ENCODE assay signal across 7 cellular contexts in the genomic region with DNA sequence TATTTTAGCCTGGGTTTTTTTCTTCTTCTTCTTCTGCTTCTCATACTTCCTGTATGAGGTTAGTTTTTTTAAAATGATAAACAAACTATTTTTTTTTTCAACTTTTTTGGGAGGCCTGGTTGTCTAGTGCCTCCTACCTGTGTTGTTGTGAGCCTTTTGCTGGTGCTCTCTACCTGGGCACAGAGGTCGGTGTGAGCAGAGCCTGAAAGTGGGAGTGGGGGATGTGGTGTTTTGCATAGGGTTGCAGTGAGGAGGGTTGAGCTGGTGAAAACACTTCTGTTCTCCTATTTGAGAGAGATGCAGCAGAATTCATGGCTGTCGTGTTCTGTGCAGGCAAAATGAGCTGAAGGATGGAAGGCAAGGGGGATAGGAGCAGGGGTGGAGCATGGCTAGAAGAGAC.
DNase-seq lines count a peak whose midpoint lies in the region; ATAC-seq and TF ChIP-seq lines count a peak whose summit lies in the region.
"Not testable (repeated sequence)": the region's sequence is repeated elsewhere in the genome, so short reads cannot be mapped to it uniquely, and the experiment has no call there.

No MANE protein-coding gene starts in this region.

- H3K27me3 ChIP-seq in GM23338 (ENCODE audit: insufficient read depth); OCI-LY3 (ENCODE audit: low read depth, low read length); trophoblast cell (ENCODE audit: insufficient read depth, low read length): not testable (repeated sequence)

- H4K12ac ChIP-seq in trophoblast cell (ENCODE audit: low read depth, low read length): not testable (repeated sequence)

- H3K4me2 ChIP-seq in GM23338; trophoblast cell (ENCODE audit: low read length): not testable (repeated sequence)
- peak overlapping the region; percentile 34; the same call in 1 of the 2 replicates for H3K4me2 ChIP-seq in OCI-LY3 (ENCODE audit: low read length)

- not testable (repeated sequence) for H3K27ac ChIP-seq in GM23338 (ENCODE audit: low read depth); trophoblast cell (ENCODE audit: low read depth, low read length)
- peak overlapping the region; percentile 63 for H3K27ac ChIP-seq in OCI-LY3 (ENCODE audit: low read length)

- not testable (repeated sequence) for H3K23ac ChIP-seq in trophoblast cell (ENCODE audit: low read length)

- not testable (repeated sequence) for H3K9me2 ChIP-seq in GM23338 (ENCODE audit: insufficient read depth)

- peak overlapping the region; percentile 94 for H3K4ac ChIP-seq in trophoblast cell (ENCODE audit: low read depth, low read length)

- not testable (repeated sequence) for H2BK120ac ChIP-seq in trophoblast cell (ENCODE audit: insufficient read depth, low read length, poor library complexity)

- CTCF ChIA-PET in activated B cell treated with CpG ODN at 0.5 μM for 24 hours (lab: Charles Lee): not testable (repeated sequence)

- H3K4me1 ChIP-seq in GM23338 (ENCODE audit: insufficient read depth); trophoblast cell (ENCODE audit: control insufficient read depth in 1 of 2, insufficient read depth in 2 of 2, low read length in 2 of 2): not testable (repeated sequence)
- H3K4me1 ChIP-seq in OCI-LY3 (ENCODE audit: low read length): peaks cover 42% of the 10 kb centered on the region

- not testable (repeated sequence) for H3K36me3 ChIP-seq in GM23338 (ENCODE audit: insufficient read depth); OCI-LY3 (replicated peaks; ENCODE audit: low read depth, low read length); trophoblast cell (ENCODE audit: control insufficient read depth in 1 of 2, insufficient read depth in 2 of 2, low read length in 2 of 2)

- intact Hi-C loops in activated B cell treated with CpG ODN at 0.5 μM for 24 hours (cut with micrococcal nuclease): not testable (repeated sequence)

- not testable (repeated sequence) for H3K14ac ChIP-seq in trophoblast cell (ENCODE audit: low read length)

- peak overlapping the region; percentile 86 for H3K18ac ChIP-seq in trophoblast cell (ENCODE audit: low read length)

- no CpG with 5 or more reads among the region's 2 CpGs for WGBS in trophoblast cell (ENCODE audit: extremely low coverage, insufficient coverage, insufficient read length)

- not testable (repeated sequence) for H3K4me1 Mint-ChIP-seq in GM23338
- H3K4me1 Mint-ChIP-seq in activated B cell treated with CpG ODN at 0.5 μM for 24 hours (peaks cover 38% of the 10 kb centered on the region), memory B cell (peaks cover 15% of the 10 kb centered on the region)
- peaks cover 26% of the 10 kb centered on the region for H3K4me1 Mint-ChIP-seq in activated T-cell treated with anti-CD3 and anti-CD28 coated beads, Interleukin-2, amount 50 U/mL, for 72 hours (ENCODE audit: low read depth)
- H3K4me1 Mint-ChIP-seq in activated naive CD8-positive, alpha-beta T cell treated with anti-CD3 and anti-CD28 coated beads, Interleukin-2, amount 10 ng/mL, durations not matched to agents 7 days and 5 days: peaks cover 20% of the 10 kb centered on the region

- POLR2A ChIA-PET in activated B cell treated with CpG ODN at 0.5 μM for 24 hours (lab: Charles Lee); activated naive CD8-positive, alpha-beta T cell treated with anti-CD3 and anti-CD28 coated beads, Interleukin-2, amount 10 ng/mL, durations not matched to agents 7 days and 5 days (lab: Charles Lee): not testable (repeated sequence)

- ATAC-seq in GM23338: peak; percentile 30
- ATAC-seq in activated B cell treated with CpG ODN at 0.5 μM for 24 hours (ENCODE audit: low read depth): peak; percentile 5
- not testable (repeated sequence) for ATAC-seq in activated T-cell treated with anti-CD3 and anti-CD28 coated beads, Interleukin-2, amount 50 U/mL, for 72 hours (replicated peaks in 1 of 2)
- ATAC-seq in activated naive CD8-positive, alpha-beta T cell treated with anti-CD3 and anti-CD28 coated beads, Interleukin-2, amount 10 ng/mL, durations not matched to agents 7 days and 5 days (ENCODE audit: low read depth): peak; percentile 10
- ATAC-seq in memory B cell (ENCODE audit: low read depth): peak; percentile 40

- not testable (repeated sequence) for H3K4me3 Mint-ChIP-seq in GM23338
- H3K4me3 Mint-ChIP-seq in activated B cell treated with CpG ODN at 0.5 μM for 24 hours (peak overlapping the region; percentile 64), memory B cell (peak overlapping the region; percentile 78)
- H3K4me3 Mint-ChIP-seq in activated T-cell treated with anti-CD3 and anti-CD28 coated beads, Interleukin-2, amount 50 U/mL, for 72 hours: peak overlapping the region; percentile 60 to 81
- H3K4me3 Mint-ChIP-seq in activated naive CD8-positive, alpha-beta T cell treated with anti-CD3 and anti-CD28 coated beads, Interleukin-2, amount 10 ng/mL, durations not matched to agents 7 days and 5 days: peak overlapping the region; percentile 68

- H3K9ac ChIP-seq in OCI-LY3 (ENCODE audit: low read length): peak overlapping the region; percentile 17; the same call in 1 of the 2 replicates
- not testable (repeated sequence) for H3K9ac ChIP-seq in trophoblast cell (ENCODE audit: low read length)

- not testable (repeated sequence) for TF ChIP-seq CTCF in GM23338 (conservative IDR thresholded peaks at IDR 0.05; ENCODE audit: low read depth in 2 of 2); OCI-LY3 (IDR thresholded peaks at IDR 0.05; ENCODE audit: low read depth, low read length); activated B cell treated with CpG ODN at 0.5 μM for 24 hours (IDR thresholded peaks at IDR 0.05)

- not testable (repeated sequence) for H3K4me3 ChIP-seq in GM23338; OCI-LY3 (ENCODE audit: low read length); trophoblast cell (ENCODE audit: low read depth, low read length)

- H4K8ac ChIP-seq in trophoblast cell (ENCODE audit: low read depth, low read length): peak overlapping the region; percentile 38

- H2AK5ac ChIP-seq in trophoblast cell (ENCODE audit: low read length): peak overlapping the region; percentile 83

- H2AFZ ChIP-seq in GM23338; OCI-LY3 (ENCODE audit: low read depth, low read length); trophoblast cell (ENCODE audit: insufficient read depth, low read length, poor library complexity): not testable (repeated sequence)

- not testable (repeated sequence) for DNase-seq in GM23338 (ENCODE audit: low spot score); activated B cell treated with CpG ODN at 0.5 μM for 24 hours; activated T-cell treated with anti-CD3 and anti-CD28 coated beads, Interleukin-2, amount 50 U/mL, for 72 hours; activated naive CD8-positive, alpha-beta T cell treated with anti-CD3 and anti-CD28 coated beads, Interleukin-2, amount 10 ng/mL, durations not matched to agents 7 days and 5 days; trophoblast cell
- DNase-seq in memory B cell (ENCODE audit: low spot score in 2 of 2): peak in 1 of 2 donors; percentile 30

- not testable (repeated sequence) for H3K36me3 Mint-ChIP-seq in GM23338 (ENCODE audit: low read depth); activated B cell treated with CpG ODN at 0.5 μM for 24 hours (ENCODE audit: low read depth); activated T-cell treated with anti-CD3 and anti-CD28 coated beads, Interleukin-2, amount 50 U/mL, for 72 hours (ENCODE audit: insufficient read depth in 2 of 2); activated naive CD8-positive, alpha-beta T cell treated with anti-CD3 and anti-CD28 coated beads, Interleukin-2, amount 10 ng/mL, durations not matched to agents 7 days and 5 days; memory B cell

- H3K79me1 ChIP-seq in trophoblast cell (ENCODE audit: low read length): not testable (repeated sequence)

- not testable (repeated sequence) for H2BK5ac ChIP-seq in trophoblast cell (ENCODE audit: low read depth, low read length, poor library complexity)

- H3K9me3 ChIP-seq in OCI-LY3 (ENCODE audit: insufficient read depth, low read length); trophoblast cell (ENCODE audit: insufficient read depth, low read depth, low read length): not testable (repeated sequence)

- not testable (repeated sequence) for H4K20me1 ChIP-seq in GM23338 (replicated peaks; ENCODE audit: insufficient read depth); OCI-LY3 (ENCODE audit: insufficient read depth, low read length)

- H3K79me2 ChIP-seq in GM23338 (replicated peaks; ENCODE audit: insufficient read depth); trophoblast cell (ENCODE audit: control insufficient read depth, insufficient read depth, low read length, poor library complexity): not testable (repeated sequence)
- peaks cover 19% of the 10 kb centered on the region for H3K79me2 ChIP-seq in OCI-LY3 (ENCODE audit: low read length)

- not testable (repeated sequence) for H3F3A ChIP-seq in GM23338 (replicated peaks; ENCODE audit: low read depth)

- H3K27ac Mint-ChIP-seq in GM23338: not testable (repeated sequence)
- H3K27ac Mint-ChIP-seq in activated B cell treated with CpG ODN at 0.5 μM for 24 hours (peak overlapping the region; percentile 94), memory B cell (peak overlapping the region; percentile 87)
- H3K27ac Mint-ChIP-seq in activated T-cell treated with anti-CD3 and anti-CD28 coated beads, Interleukin-2, amount 50 U/mL, for 72 hours: peak overlapping the region; percentile 86
- H3K27ac Mint-ChIP-seq in activated naive CD8-positive, alpha-beta T cell treated with anti-CD3 and anti-CD28 coated beads, Interleukin-2, amount 10 ng/mL, durations not matched to agents 7 days and 5 days: peak overlapping the region; percentile 89

- H3K9me3 Mint-ChIP-seq in GM23338; activated B cell treated with CpG ODN at 0.5 μM for 24 hours; activated T-cell treated with anti-CD3 and anti-CD28 coated beads, Interleukin-2, amount 50 U/mL, for 72 hours; activated naive CD8-positive, alpha-beta T cell treated with anti-CD3 and anti-CD28 coated beads, Interleukin-2, amount 10 ng/mL, durations not matched to agents 7 days and 5 days; memory B cell: not testable (repeated sequence)

- not testable (repeated sequence) for H4K91ac ChIP-seq in trophoblast cell (ENCODE audit: low read depth, low read length)

- H3K27me3 Mint-ChIP-seq in GM23338 (ENCODE audit: insufficient read depth, low read depth, poor library complexity); activated B cell treated with CpG ODN at 0.5 μM for 24 hours; activated T-cell treated with anti-CD3 and anti-CD28 coated beads, Interleukin-2, amount 50 U/mL, for 72 hours (ENCODE audit: low read depth); activated naive CD8-positive, alpha-beta T cell treated with anti-CD3 and anti-CD28 coated beads, Interleukin-2, amount 10 ng/mL, durations not matched to agents 7 days and 5 days; memory B cell: not testable (repeated sequence)

- H2BK12ac ChIP-seq in trophoblast cell (ENCODE audit: low read length): not testable (repeated sequence)
